11 cellular contexts compared by ENCODE assay signal in genomic region chr19:51417807-51418152, GRCh38. TPM values are rescaled to one million over a fixed set of nuclear protein-coding genes. Genes with fewer than 3 reads are reported as not detected.
A peak's percentile ranks its signal among the peaks of the same experiment; 100 is the strongest.
DNase-seq lines count a peak whose midpoint lies in the region; ATAC-seq and TF ChIP-seq lines count a peak whose summit lies in the region.
"Had no signal": no experiment of that assay in that cellular context is flagged by ENCODE, and none has a peak within 500 bp of the region (broad histone marks: within the 10 kb centered on the region; RNA-seq: fewer than 3 reads in every experiment).

No MANE protein-coding gene starts in this region.

- H3K27ac Mint-ChIP-seq in naive B cell, result peak overlapping the region; percentile 93 to 99 (median 98)

- H3K9me3 ChIP-seq in esophagus squamous epithelium (no peaks in the 10 kb centered on the region), tibial artery (no peaks in the 10 kb centered on the region)
- H3K9me3 ChIP-seq: heart right ventricle had no signal

- H3K27me3 ChIP-seq in HL-60 (ENCODE audit: insufficient read depth, poor library complexity, severe bottlenecking), result no peaks in the 10 kb centered on the region
- H3K27me3 ChIP-seq in esophagus squamous epithelium, result peaks cover 0 to 69% (median 0%) of the 10 kb centered on the region in 4 donors
- H3K27me3 ChIP-seq in tibial artery, result peaks cover 0 to 46% of the 10 kb centered on the region in 2 donors

- H3K4me1 ChIP-seq in esophagus squamous epithelium, result peaks cover 0 to 7% (median 0%) of the 10 kb centered on the region in 3 donors
- peaks cover 0 to 5% (median 0%) of the 10 kb centered on the region in 4 donors for H3K4me1 ChIP-seq in tibial artery

- no peak for TF ChIP-seq CTCF in HL-60 (IDR thresholded peaks at IDR 0.05; ENCODE audit: insufficient read depth, low read length)
- no peak for TF ChIP-seq CTCF in esophagus squamous epithelium (IDR thresholded peaks at IDR 0.05)
- TF ChIP-seq CTCF in tibial artery (IDR thresholded peaks at IDR 0.05), result no peak

- H3K4me3 ChIP-seq in HL-60 (replicated peaks; ENCODE audit: insufficient read depth, low read length) (no peak overlapping the region), esophagus squamous epithelium (no peak overlapping the region), tibial artery (no peak overlapping the region)
- H3K4me3 ChIP-seq: skin epidermis had no signal

- H3K36me3 ChIP-seq in esophagus squamous epithelium (no peaks in the 10 kb centered on the region), tibial artery (no peaks in the 10 kb centered on the region)
- H3K36me3 ChIP-seq: heart right ventricle had no signal

- no peak for TF ChIP-seq POLR2A in esophagus squamous epithelium (IDR thresholded peaks at IDR 0.05)

- H3K27ac ChIP-seq in HL-60 (replicated peaks) (peak overlapping the region; percentile 81), esophagus squamous epithelium (peak overlapping the region in 2 of 4 donors; percentile 54 to 63), tibial artery (no peak overlapping the region)

- H3K4me1 Mint-ChIP-seq in naive B cell, result peaks cover 33 to 62% (median 53%) of the 10 kb centered on the region in 3 donors

- intact Hi-C loops in esophagus squamous epithelium (cut with DNase I), result no loop called here
- intact Hi-C loops in Right ventricle myocardium inferior (cut with DNase I), result no loop called here
- intact Hi-C loops in tibial artery (cut with DNase I; ENCODE audit: low total_unique reads), result no loop called here

- H3K9me3 Mint-ChIP-seq in naive B cell, result no peaks in the 10 kb centered on the region
- H3K9me3 Mint-ChIP-seq: activated naive CD4-positive, alpha-beta T cell treated with anti-CD3 and anti-CD28 coated beads, Interleukin-2, amount 50 U/mL, for 72 hours had no signal

- H3K4me3 Mint-ChIP-seq in naive B cell, result peak overlapping the region; percentile 86 to 98 (median 96)

- peaks cover 12 to 17% of the 10 kb centered on the region in 2 donors for H3K36me3 Mint-ChIP-seq in naive B cell
- H3K36me3 Mint-ChIP-seq: activated naive CD4-positive, alpha-beta T cell treated with anti-CD3 and anti-CD28 coated beads, Interleukin-2, amount 50 U/mL, for 72 hours had no signal

- peaks cover 0 to 10% (median 0%) of the 10 kb centered on the region in 3 donors for H3K27me3 Mint-ChIP-seq in naive B cell

- no peak for DNase-seq in HL-60 (ENCODE audit: low read depth in 1 of 2, low spot score in 1 of 2)
- no peak for DNase-seq in naive B cell
- no peak for DNase-seq in islet precursor cell
- DNase-seq in esophagus squamous epithelium (lab: John Stamatoyannopoulos, UW), result no peak
- DNase-seq in Right ventricle myocardium inferior (ENCODE audit: missing footprints), result no peak
- DNase-seq in tibial artery, result no peak

- ATAC-seq in GM18868 (IDR thresholded peaks at IDR 0.05; ENCODE audit: unreplicated experiment), result peak; percentile 52
- ATAC-seq in GM21737 (IDR thresholded peaks at IDR 0.05; ENCODE audit: unreplicated experiment), result peak; percentile 31
- peak; percentile 70 to 76 for ATAC-seq in naive B cell (ENCODE audit: low read depth in 2 of 2)
- ATAC-seq in Right ventricle myocardium inferior, result no peak

- 59 to 77% methylated on average over 2 to 3 of the region's 3 CpGs for WGBS in esophagus squamous epithelium, 2 donors

RNA-seq across cellular contexts. Expression of gene SIGLEC10, which starts 0.3 kb away (rescaled TPM):
- 10 to 100 TPM; 43.9 to 75.2 (median 55.8) TPM for polyA plus RNA-seq in naive B cell (ENCODE audit: low read depth in 6 of 6)
- 10 to 100 TPM in 1 of 4 donors, 1 to 10 TPM in 3; 2.0 to 17.0 (median 2.9) TPM for total RNA-seq in esophagus squamous epithelium
- total RNA-seq in Right ventricle myocardium inferior, result 1.1 TPM

RNA-seq across cellular contexts. Expression of gene C19orf84, which starts 27.4 kb away (rescaled TPM):
- not detected for polyA plus RNA-seq in naive B cell (ENCODE audit: low read depth in 6 of 6)
- not detected for total RNA-seq in esophagus squamous epithelium
- not detected for total RNA-seq in Right ventricle myocardium inferior
- total RNA-seq: activated naive CD4-positive, alpha-beta T cell treated with anti-CD3 and anti-CD28 coated beads, Interleukin-2, amount 50 U/mL, for 72 hours; heart right ventricle had no signal
- polyA plus RNA-seq: heart right ventricle had no signal

RNA-seq across cellular contexts. Expression of gene LIM2, which starts 30.0 kb away (rescaled TPM):
- polyA plus RNA-seq in naive B cell (ENCODE audit: low read depth in 6 of 6), result under 1 TPM in 1 of 6 donors, not detected in 5; 0.34 TPM
- not detected for total RNA-seq in esophagus squamous epithelium
- total RNA-seq in Right ventricle myocardium inferior, result not detected
- total RNA-seq: heart right ventricle had no signal
- polyA plus RNA-seq: heart right ventricle had no signal

RNA-seq across cellular contexts. Expression of gene SIGLEC8, which starts 40.5 kb away (rescaled TPM):
- polyA plus RNA-seq in naive B cell (ENCODE audit: low read depth in 6 of 6), result not detected
- total RNA-seq in esophagus squamous epithelium, result 1 to 10 TPM in 2 of 4 donors, under 1 TPM in 2; 0.31 to 2.5 (median 0.94) TPM
- total RNA-seq in Right ventricle myocardium inferior, result 0.08 TPM
- total RNA-seq: activated naive CD4-positive, alpha-beta T cell treated with anti-CD3 and anti-CD28 coated beads, Interleukin-2, amount 50 U/mL, for 72 hours had no signal
- polyA plus RNA-seq: heart right ventricle had no signal

RNA-seq across cellular contexts. Expression of gene NKG7, which starts 45.3 kb away (rescaled TPM):
- polyA plus RNA-seq in naive B cell (ENCODE audit: low read depth in 6 of 6), result 10 to 100 TPM in 1 of 6 donors, 1 to 10 TPM in 5; 4.3 to 12.6 (median 7.2) TPM
- 1 to 10 TPM in 2 of 4 donors, under 1 TPM in 1, not detected in 1; 0.50 to 2.5 (median 2.2) TPM for total RNA-seq in esophagus squamous epithelium
- total RNA-seq in Right ventricle myocardium inferior, result 3.5 TPM
